In the genomic region with DNA sequence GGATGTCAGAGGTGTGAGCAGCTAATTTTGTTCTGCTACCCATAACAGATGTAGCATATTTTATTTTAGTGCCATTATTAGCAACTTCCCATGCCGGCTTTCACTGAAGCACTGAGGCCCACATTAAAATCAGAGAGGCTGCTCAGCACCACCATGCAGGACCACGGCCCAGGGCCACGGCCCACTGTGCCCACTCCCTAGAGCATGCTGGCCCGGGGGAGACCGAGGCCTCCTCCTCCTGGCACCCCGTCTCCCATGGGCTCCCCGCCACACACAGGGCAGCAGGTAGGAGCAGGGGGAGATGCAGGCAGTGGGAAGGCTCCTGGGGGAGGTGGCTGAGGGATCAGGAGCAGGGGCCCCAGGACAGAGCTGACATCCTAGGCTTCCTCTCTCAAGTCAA, we compare ENCODE assay signal across 31 cellular contexts. TPM values are rescaled to one million over a fixed set of nuclear protein-coding genes. Genes with fewer than 3 reads are reported as not detected.
"Had no signal": no experiment of that assay in that cellular context is flagged by ENCODE, and none has a peak within 500 bp of the region (broad histone marks: within the 10 kb centered on the region; RNA-seq: fewer than 3 reads in every experiment).

No MANE protein-coding gene starts in this region.

- FAIRE-seq: colon had no signal

- ATAC-seq: activated CD4-positive, alpha-beta T cell treated with anti-CD3 and anti-CD28 coated beads for 36 hours; activated CD8-positive, alpha-beta memory T cell treated with anti-CD3 and anti-CD28 coated beads, Interleukin-2, amount 10 ng/mL, durations not matched to agents 7 days and 5 days; activated CD8-positive, alpha-beta T cell treated with anti-CD3 and anti-CD28 coated beads, Interleukin-2, amount 10 ng/mL, durations not matched to agents 7 days and 5 days; activated naive CD8-positive, alpha-beta T cell treated with anti-CD3 and anti-CD28 coated beads, Interleukin-2, amount 50 U/mL, for 24 hours; gastrocnemius medialis had no signal

- H3K4me3 ChIP-seq: adrenal gland, ascending aorta, breast epithelium, cardiac muscle cell, esophagus muscularis mucosa, gastrocnemius medialis had no signal

- DNase-seq: activated CD4-positive, alpha-beta memory T cell treated with anti-CD3 and anti-CD28 coated beads for 36 hours; activated CD4-positive, alpha-beta T cell treated with anti-CD3 and anti-CD28 coated beads for 36 hours; activated CD4-positive, alpha-beta T cell treated with anti-CD3 and anti-CD28 coated beads, Interleukin-2, amount 10 ng/mL, durations not matched to agents 24 days and 14 days; activated CD4-positive, CD25-positive, alpha-beta regulatory T cell; activated CD4-positive, CD25-positive, alpha-beta regulatory T cell treated with anti-CD3 and anti-CD28 coated beads, Interleukin-2, amount 50 U/mL, for 72 hours; activated CD8-positive, alpha-beta memory T cell treated with anti-CD3 and anti-CD28 coated beads, Interleukin-2, amount 10 ng/mL, durations not matched to agents 7 days and 5 days; activated CD8-positive, alpha-beta memory T cell treated with anti-CD3 and anti-CD28 coated beads, Interleukin-2, amount 50 U/mL, for 4 hours; activated CD8-positive, alpha-beta T cell treated with anti-CD3 and anti-CD28 coated beads, Interleukin-2, amount 10 ng/mL, durations not matched to agents 7 days and 5 days; activated effector memory CD4-positive, alpha-beta T cell treated with anti-CD3 and anti-CD28 coated beads, Interleukin-2, amount 50 U/mL, for 16 hours; activated naive CD4-positive, alpha-beta T cell treated with anti-CD3 and anti-CD28 coated beads for 36 hours; activated naive CD8-positive, alpha-beta T cell treated with anti-CD3 and anti-CD28 coated beads for 36 hours; activated naive CD8-positive, alpha-beta T cell treated with anti-CD3 and anti-CD28 coated beads, Interleukin-2, amount 50 U/mL, for 24 hours; activated T-cell treated with anti-CD3 and anti-CD28 coated beads, Interleukin-2, amount 50 U/mL, for 1 hour; activated T-cell treated with anti-CD3 and anti-CD28 coated beads, Interleukin-2, amount 50 U/mL, for 48 hours; adrenal gland; cortex of kidney; dermis blood vessel endothelial cell; effector memory CD4-positive, alpha-beta T cell; endodermal cell; gastrocnemius medialis; T-helper 2 cell had no signal

- H3K27ac ChIP-seq: adrenal gland, ascending aorta, breast epithelium, cardiac muscle cell, esophagus muscularis mucosa, foreskin keratinocyte, gastrocnemius medialis had no signal

- H3K4me1 ChIP-seq: adrenal gland, ascending aorta, breast epithelium, esophagus muscularis mucosa, gastrocnemius medialis had no signal

- H3K27me3 ChIP-seq: adrenal gland, ascending aorta, breast epithelium, esophagus muscularis mucosa, foreskin keratinocyte, gastrocnemius medialis had no signal

- H3K36me3 ChIP-seq: adrenal gland, ascending aorta, breast epithelium, cardiac muscle cell, gastrocnemius medialis had no signal

- H3K9me3 ChIP-seq: adrenal gland, ascending aorta, breast epithelium, esophagus muscularis mucosa, gastrocnemius medialis had no signal

RNA-seq across cellular contexts. Expression of gene EMX1, which starts 31.1 kb away (rescaled TPM):
- total RNA-seq: activated CD4-positive, alpha-beta memory T cell treated with anti-CD3 and anti-CD28 coated beads for 36 hours; activated CD4-positive, alpha-beta T cell treated with anti-CD3 and anti-CD28 coated beads for 36 hours; activated CD4-positive, alpha-beta T cell treated with anti-CD3 and anti-CD28 coated beads, Interleukin-2, amount 10 ng/mL, durations not matched to agents 24 days and 14 days; activated CD8-positive, alpha-beta memory T cell treated with anti-CD3 and anti-CD28 coated beads, Interleukin-2, amount 10 ng/mL, durations not matched to agents 7 days and 5 days; activated CD8-positive, alpha-beta T cell treated with anti-CD3 and anti-CD28 coated beads, Interleukin-2, amount 10 ng/mL, durations not matched to agents 7 days and 5 days; activated naive CD4-positive, alpha-beta T cell treated with anti-CD3 and anti-CD28 coated beads for 36 hours; activated naive CD8-positive, alpha-beta T cell treated with anti-CD3 and anti-CD28 coated beads for 36 hours; activated T-helper 1 cell treated with anti-CD3 and anti-CD28 coated beads, Interleukin-12 subunit alpha, Interleukin-12 subunit beta, Interleukin-2, Interleukin-4 antibody, amounts not matched to agents 30 ng/mL and 10 ng/mL and 1 ng/mL, durations not matched to agents 14 hours and 24 hours and 36 hours; activated T-helper 2 cell treated with anti-CD3 and anti-CD28 coated beads, Interferon-gamma antibody, Interleukin-2, Interleukin-4, amounts not matched to agents 10 μg/mL and 5 μg/mL and 100 μg/mL, durations not matched to agents 14 hours and 24 hours and 36 hours; ascending aorta; cerebellum; dermis blood vessel endothelial cell; esophagus muscularis mucosa; foreskin keratinocyte; gastrocnemius medialis; T-helper 1 cell treated with Interleukin-12 subunit alpha and Interleukin-12 subunit beta and Interleukin-4 antibody, amounts not matched to agents 30 ng/mL and 1 ng/mL, for 36 hours had no signal
- polyA plus RNA-seq: cardiac muscle cell, foreskin keratinocyte had no signal
